ENCODE assay signal across 15 cellular contexts in the genomic region with DNA sequence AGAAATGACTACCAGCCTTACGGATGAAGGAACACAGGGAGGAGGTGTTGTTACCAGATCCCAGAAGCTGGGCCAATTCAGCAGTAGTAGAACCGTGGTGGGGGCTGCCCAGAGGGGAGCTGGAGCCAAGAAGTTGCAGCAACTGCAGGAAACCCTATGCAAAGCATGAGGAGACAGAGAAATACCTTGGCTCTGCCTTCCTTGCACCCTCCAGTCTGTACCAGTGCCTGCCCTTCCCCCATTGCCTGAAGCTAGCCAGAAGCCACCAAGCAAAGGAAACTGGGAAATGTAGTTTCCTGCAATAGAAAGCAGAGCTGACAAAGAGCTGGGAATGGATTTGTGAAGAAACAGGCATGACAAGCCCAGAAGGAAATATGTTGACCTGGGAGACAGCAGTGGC.
A peak's percentile ranks its signal among the peaks of the same experiment; 100 is the strongest.
DNase-seq lines count a peak whose midpoint lies in the region; ATAC-seq, FAIRE-seq and TF ChIP-seq lines count a peak whose summit lies in the region.
"Had no signal": no experiment of that assay in that cellular context is flagged by ENCODE, and none has a peak within 500 bp of the region (broad histone marks: within the 10 kb centered on the region; RNA-seq: fewer than 3 reads in every experiment).

No MANE protein-coding gene starts in this region.

- no peaks in the 10 kb centered on the region for H3K9me3 ChIP-seq in pancreas
- H3K9me3 ChIP-seq: colonic mucosa had no signal

- H3K4me3 ChIP-seq in epithelial cell of esophagus (ENCODE audit: low read length) = no peak overlapping the region
- H3K4me3 ChIP-seq in pancreas = no peak overlapping the region
- H3K4me3 ChIP-seq: colonic mucosa had no signal

- FAIRE-seq in pancreas (lab: Jason Lieb, UNC) = no peak
- FAIRE-seq: HTR-8/SVneo had no signal

- ATAC-seq in pancreas (peak in 3 of 4 donors; percentile 63 to 78 (median 70)), GM19328 (IDR thresholded peaks at IDR 0.05; ENCODE audit: unreplicated experiment) (no peak), HG02798 (IDR thresholded peaks at IDR 0.05; ENCODE audit: poor library complexity, unreplicated experiment) (no peak), GM19351 (IDR thresholded peaks at IDR 0.05; ENCODE audit: unreplicated experiment) (no peak)

- peaks cover 0 to 5% (median 0%) of the 10 kb centered on the region in 4 donors for H3K27me3 ChIP-seq in pancreas
- H3K27me3 ChIP-seq: colonic mucosa had no signal

- H3K36me3 ChIP-seq in pancreas = no peaks in the 10 kb centered on the region
- H3K36me3 ChIP-seq: colonic mucosa had no signal

- 6 to 20% methylated on average over 2 of the region's 2 CpGs for WGBS in pancreas, 2 donors

- no peak for TF ChIP-seq CTCF in epithelial cell of esophagus (IDR thresholded peaks at IDR 0.05; ENCODE audit: insufficient read depth, low read depth, low read length, missing control alignments)
- no peak for TF ChIP-seq CTCF in pancreas (IDR thresholded peaks at IDR 0.05)

- H3K27ac ChIP-seq in pancreas = no peak overlapping the region
- H3K27ac ChIP-seq: colonic mucosa, RWPE1 had no signal

- intact Hi-C loops in pancreas (cut with DNase I) = no loop called here

- peak; percentile 9 for DNase-seq in NCI-H1694 (lab: John Stamatoyannopoulos, UW)
- DNase-seq in NCI-H1694 treated with DMSO at 0.1 percent for 48 hours (lab: John Stamatoyannopoulos, UW) = no peak
- DNase-seq in NCI-H226 = peak; percentile 24
- peak; percentile 17 for DNase-seq in epithelial cell of esophagus (ENCODE audit: low read depth)
- peak in 1 of 6 donors; percentile 2 for DNase-seq in pancreas
- DNase-seq: activated CD4-positive, alpha-beta T cell treated with anti-CD3 and anti-CD28 coated beads, Interleukin-2, amount 50 U/mL, for 48 hours; colonic mucosa; HFFc6; MV-4-11; NCI-H510A treated with DMSO at 0.1 percent for 48 hours had no signal

- H3K4me1 ChIP-seq in pancreas = no peaks in the 10 kb centered on the region
- H3K4me1 ChIP-seq: colonic mucosa had no signal

Comparison
In these comparisons a context has a peak if more than half of its experiments do, and no peak if none do; other contexts are left out.
1. ATAC-seq: peak in pancreas (3 of 4); none in GM19328 (single experiment), HG02798 (single experiment) and GM19351 (single experiment).